Comparison of ENCODE assay signal across 1 cellular context in the genomic region with DNA sequence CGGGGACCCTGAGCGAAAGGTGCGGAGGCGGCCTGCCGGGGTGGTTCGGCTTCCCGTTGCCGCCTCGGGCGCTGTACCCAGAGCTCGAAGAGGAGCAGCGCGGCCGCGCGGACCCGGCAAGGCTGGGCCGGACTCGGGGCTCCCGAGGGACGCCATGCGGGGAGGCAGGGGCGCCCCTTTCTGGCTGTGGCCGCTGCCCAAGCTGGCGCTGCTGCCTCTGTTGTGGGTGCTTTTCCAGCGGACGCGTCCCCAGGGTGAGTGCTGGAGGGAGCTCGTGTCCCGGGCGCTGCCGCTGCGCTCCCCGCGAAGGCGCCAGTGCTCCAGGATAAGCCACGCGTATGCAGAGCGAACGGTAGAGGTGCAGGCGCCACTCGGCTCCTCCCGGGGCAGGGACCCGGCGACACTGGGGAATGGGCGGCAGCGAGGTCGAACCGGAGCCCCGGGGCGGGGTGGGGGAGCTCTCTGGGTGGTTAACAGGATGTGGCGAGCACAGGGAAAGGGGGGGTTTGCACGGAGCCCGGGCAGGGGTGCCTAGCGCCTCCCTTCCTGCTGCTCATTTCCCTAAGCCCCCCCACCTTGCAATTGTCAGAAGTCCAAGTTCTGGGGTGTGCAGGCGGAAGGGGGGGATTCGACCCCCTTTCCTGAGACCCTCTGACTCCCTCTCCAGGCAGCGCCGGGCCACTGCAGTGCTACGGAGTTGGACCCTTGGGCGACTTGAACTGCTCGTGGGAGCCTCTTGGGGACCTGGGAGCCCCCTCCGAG.
TF ChIP-seq lines count a peak whose summit lies in the region.

A gene (plus strand): TSS at position 44 of the 762 bp plus-strand sequence. CDS start 111 bp downstream, at position 155.

TF ChIP-seq in HepG2, 621 proteins besides CTCF, POLR2A, EP300 and RAD21 (continued from another document and continues in another):
- TF ChIP-seq, protein P1, sequence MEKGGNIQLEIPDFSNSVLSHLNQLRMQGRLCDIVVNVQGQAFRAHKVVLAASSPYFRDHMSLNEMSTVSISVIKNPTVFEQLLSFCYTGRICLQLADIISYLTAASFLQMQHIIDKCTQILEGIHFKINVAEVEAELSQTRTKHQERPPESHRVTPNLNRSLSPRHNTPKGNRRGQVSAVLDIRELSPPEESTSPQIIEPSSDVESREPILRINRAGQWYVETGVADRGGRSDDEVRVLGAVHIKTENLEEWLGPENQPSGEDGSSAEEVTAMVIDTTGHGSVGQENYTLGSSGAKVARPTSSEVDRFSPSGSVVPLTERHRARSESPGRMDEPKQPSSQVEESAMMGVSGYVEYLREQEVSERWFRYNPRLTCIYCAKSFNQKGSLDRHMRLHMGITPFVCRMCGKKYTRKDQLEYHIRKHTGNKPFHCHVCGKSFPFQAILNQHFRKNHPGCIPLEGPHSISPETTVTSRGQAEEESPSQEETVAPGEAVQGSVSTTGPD (CRISPR knock-in tag; IDR thresholded peaks at IDR 0.05), result 0 out of 2 replicates have a peak, but pooled peaks have one; percentile 54
- TF ChIP-seq NAIF1 (CRISPR knock-in tag; IDR thresholded peaks at IDR 0.05; ENCODE audit: borderline replicate concordance) (no peak), TRIM24 (CRISPR knock-in tag; IDR thresholded peaks at IDR 0.05) (no peak), ZNF143 (CRISPR knock-in tag; IDR thresholded peaks at IDR 0.05) (no peak), ZMYM3 (CRISPR knock-in tag; IDR thresholded peaks at IDR 0.05) (no peak; the same call in none of the 2 replicates), CEBPG (CRISPR knock-in tag; IDR thresholded peaks at IDR 0.05) (no peak), KLF13 (CRISPR knock-in tag; IDR thresholded peaks at IDR 0.05) (no peak), ZNF557 (CRISPR knock-in tag; IDR thresholded peaks at IDR 0.05) (0 out of 2 replicates have a peak, but pooled peaks have one; percentile 37), SRSF1 (optimal IDR thresholded peaks at IDR 0.05; ENCODE audit: low read depth, low read length) (peak; percentile 56), SMC3 (IDR thresholded peaks at IDR 0.05; ENCODE audit: low read length) (0 out of 2 replicates have a peak, but pooled peaks have one; percentile 9), ZNF441 (CRISPR knock-in tag; IDR thresholded peaks at IDR 0.05; ENCODE audit: borderline replicate concordance) (no peak), MIER2 (CRISPR knock-in tag; IDR thresholded peaks at IDR 0.05) (no peak), ZFP82 (CRISPR knock-in tag; IDR thresholded peaks at IDR 0.05; ENCODE audit: borderline replicate concordance) (no peak; the same call in 1 of the 2 replicates), JUNB (CRISPR knock-in tag; IDR thresholded peaks at IDR 0.05; ENCODE audit: borderline replicate concordance) (no peak), ZNF260 (CRISPR knock-in tag; IDR thresholded peaks at IDR 0.05; ENCODE audit: borderline replicate concordance, low read depth) (no peak), ZNF12 (CRISPR knock-in tag; IDR thresholded peaks at IDR 0.05) (no peak), MAFK (conservative IDR thresholded peaks at IDR 0.05 in 1 of 2, IDR thresholded peaks at IDR 0.05 in 1 of 2; ENCODE audit: low read length in 2 of 2) (no peak), MEIS1 (CRISPR knock-in tag; IDR thresholded peaks at IDR 0.05; ENCODE audit: borderline replicate concordance) (no peak), SMAD1 (CRISPR knock-in tag; IDR thresholded peaks at IDR 0.05; ENCODE audit: borderline replicate concordance, low read depth) (no peak), ADNP (CRISPR knock-in tag; IDR thresholded peaks at IDR 0.05) (no peak), ZFP36L1 (CRISPR knock-in tag; IDR thresholded peaks at IDR 0.05) (peak; percentile 92; the same call in 1 of the 2 replicates), SOX13 (IDR thresholded peaks at IDR 0.05) (no peak), SOX13 (CRISPR knock-in tag; conservative IDR thresholded peaks at IDR 0.05 in 1 of 2, IDR thresholded peaks at IDR 0.05 in 1 of 2) (no peak; a peak in 1 of 4 replicates), BRCA1 (CRISPR knock-in tag; IDR thresholded peaks at IDR 0.05) (no peak), EHMT2 (IDR thresholded peaks at IDR 0.05; ENCODE audit: borderline replicate concordance, low read depth, low read length) (no peak), NKX3-1 (CRISPR knock-in tag; IDR thresholded peaks at IDR 0.05) (no peak), CREB1 (IDR thresholded peaks at IDR 0.05) (no peak), CREB1 (CRISPR knock-in tag; IDR thresholded peaks at IDR 0.05) (no peak), RFX3 (CRISPR knock-in tag; IDR thresholded peaks at IDR 0.05) (no peak), ZBTB38 (CRISPR knock-in tag; IDR thresholded peaks at IDR 0.05) (peak; percentile 64; the same call in 1 of the 2 replicates), GATA4 (IDR thresholded peaks at IDR 0.05; ENCODE audit: borderline replicate concordance, low read depth) (no peak), HOXA5 (CRISPR knock-in tag; IDR thresholded peaks at IDR 0.05) (peak; percentile 42; the same call in 1 of the 2 replicates), KLF6 (CRISPR knock-in tag; IDR thresholded peaks at IDR 0.05) (no peak), CHD4 (IDR thresholded peaks at IDR 0.05; ENCODE audit: borderline replicate concordance, low read length) (no peak), ARNT2 (CRISPR knock-in tag; IDR thresholded peaks at IDR 0.05; ENCODE audit: low read depth) (peak; percentile 59; the same call in 1 of the 2 replicates), MTA1 (CRISPR knock-in tag; IDR thresholded peaks at IDR 0.05; ENCODE audit: borderline replicate concordance) (0 out of 2 replicates have a peak, but pooled peaks have one; percentile 78), ZNF333 (CRISPR knock-in tag; IDR thresholded peaks at IDR 0.05; ENCODE audit: borderline replicate concordance) (peak; percentile 66; the same call in 1 of the 2 replicates), CAMTA2 (CRISPR knock-in tag; IDR thresholded peaks at IDR 0.05; ENCODE audit: borderline replicate concordance) (peak; percentile 83; the same call in 1 of the 2 replicates)
- TF ChIP-seq, protein P2, sequence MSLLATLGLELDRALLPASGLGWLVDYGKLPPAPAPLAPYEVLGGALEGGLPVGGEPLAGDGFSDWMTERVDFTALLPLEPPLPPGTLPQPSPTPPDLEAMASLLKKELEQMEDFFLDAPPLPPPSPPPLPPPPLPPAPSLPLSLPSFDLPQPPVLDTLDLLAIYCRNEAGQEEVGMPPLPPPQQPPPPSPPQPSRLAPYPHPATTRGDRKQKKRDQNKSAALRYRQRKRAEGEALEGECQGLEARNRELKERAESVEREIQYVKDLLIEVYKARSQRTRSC (CRISPR knock-in tag; IDR thresholded peaks at IDR 0.05; ENCODE audit: low read depth), result no peak
- TF ChIP-seq, protein P3, sequence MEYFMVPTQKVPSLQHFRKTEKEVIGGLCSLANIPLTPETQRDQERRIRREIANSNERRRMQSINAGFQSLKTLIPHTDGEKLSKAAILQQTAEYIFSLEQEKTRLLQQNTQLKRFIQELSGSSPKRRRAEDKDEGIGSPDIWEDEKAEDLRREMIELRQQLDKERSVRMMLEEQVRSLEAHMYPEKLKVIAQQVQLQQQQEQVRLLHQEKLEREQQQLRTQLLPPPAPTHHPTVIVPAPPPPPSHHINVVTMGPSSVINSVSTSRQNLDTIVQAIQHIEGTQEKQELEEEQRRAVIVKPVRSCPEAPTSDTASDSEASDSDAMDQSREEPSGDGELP (IDR thresholded peaks at IDR 0.05; ENCODE audit: borderline replicate concordance, low read depth), result no peak
- TF ChIP-seq, protein P4, sequence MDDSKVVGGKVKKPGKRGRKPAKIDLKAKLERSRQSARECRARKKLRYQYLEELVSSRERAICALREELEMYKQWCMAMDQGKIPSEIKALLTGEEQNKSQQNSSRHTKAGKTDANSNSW (CRISPR knock-in tag; IDR thresholded peaks at IDR 0.05; ENCODE audit: borderline replicate concordance), result peak; percentile 84; the same call in 1 of the 2 replicates
- TF ChIP-seq, protein P5, sequence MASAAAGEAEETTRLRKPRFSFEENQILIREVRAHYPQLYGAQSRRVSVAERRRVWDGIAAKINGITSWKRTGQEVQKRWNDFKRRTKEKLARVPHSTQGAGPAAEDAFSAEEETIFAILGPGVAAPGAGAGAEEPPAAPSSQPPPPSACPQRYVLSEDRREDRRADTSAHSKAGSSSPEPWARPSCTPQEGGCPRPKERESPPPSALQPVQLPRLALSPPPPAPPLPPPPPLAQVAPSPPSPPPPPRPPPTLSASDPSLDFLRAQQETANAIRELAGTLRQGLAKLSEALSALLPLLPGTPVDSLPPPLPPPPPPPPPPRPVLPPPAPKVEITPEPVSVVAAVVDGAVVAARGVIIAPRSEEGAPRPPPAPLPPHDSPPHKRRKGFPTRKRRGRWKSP (CRISPR knock-in tag; IDR thresholded peaks at IDR 0.05), result peak; percentile 94
- TF ChIP-seq, protein P6, sequence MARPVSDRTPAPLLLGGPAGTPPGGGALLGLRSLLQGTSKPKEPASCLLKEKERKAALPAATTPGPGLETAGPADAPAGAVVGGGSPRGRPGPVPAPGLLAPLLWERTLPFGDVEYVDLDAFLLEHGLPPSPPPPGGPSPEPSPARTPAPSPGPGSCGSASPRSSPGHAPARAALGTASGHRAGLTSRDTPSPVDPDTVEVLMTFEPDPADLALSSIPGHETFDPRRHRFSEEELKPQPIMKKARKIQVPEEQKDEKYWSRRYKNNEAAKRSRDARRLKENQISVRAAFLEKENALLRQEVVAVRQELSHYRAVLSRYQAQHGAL (CRISPR knock-in tag; IDR thresholded peaks at IDR 0.05; ENCODE audit: not compliant biosample characterization), result peak; percentile 71
- TF ChIP-seq, protein P7, sequence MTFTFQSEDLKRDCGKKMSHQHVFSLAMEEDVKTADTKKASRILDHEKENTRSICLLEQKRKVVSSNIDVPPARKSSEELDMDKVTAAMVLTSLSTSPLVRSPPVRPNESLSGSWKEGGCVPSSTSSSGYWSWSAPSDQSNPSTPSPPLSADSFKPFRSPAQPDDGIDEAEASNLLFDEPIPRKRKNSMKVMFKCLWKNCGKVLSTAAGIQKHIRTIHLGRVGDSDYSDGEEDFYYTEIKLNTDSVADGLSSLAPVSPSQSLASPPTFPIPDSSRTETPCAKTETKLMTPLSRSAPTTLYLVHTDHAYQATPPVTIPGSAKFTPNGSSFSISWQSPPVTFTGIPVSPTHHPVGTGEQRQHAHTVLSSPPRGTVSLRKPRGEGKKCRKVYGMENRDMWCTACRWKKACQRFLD (CRISPR knock-in tag; IDR thresholded peaks at IDR 0.05; ENCODE audit: borderline replicate concordance), result peak; percentile 73; the same call in 1 of the 2 replicates
- TF ChIP-seq, protein P8, sequence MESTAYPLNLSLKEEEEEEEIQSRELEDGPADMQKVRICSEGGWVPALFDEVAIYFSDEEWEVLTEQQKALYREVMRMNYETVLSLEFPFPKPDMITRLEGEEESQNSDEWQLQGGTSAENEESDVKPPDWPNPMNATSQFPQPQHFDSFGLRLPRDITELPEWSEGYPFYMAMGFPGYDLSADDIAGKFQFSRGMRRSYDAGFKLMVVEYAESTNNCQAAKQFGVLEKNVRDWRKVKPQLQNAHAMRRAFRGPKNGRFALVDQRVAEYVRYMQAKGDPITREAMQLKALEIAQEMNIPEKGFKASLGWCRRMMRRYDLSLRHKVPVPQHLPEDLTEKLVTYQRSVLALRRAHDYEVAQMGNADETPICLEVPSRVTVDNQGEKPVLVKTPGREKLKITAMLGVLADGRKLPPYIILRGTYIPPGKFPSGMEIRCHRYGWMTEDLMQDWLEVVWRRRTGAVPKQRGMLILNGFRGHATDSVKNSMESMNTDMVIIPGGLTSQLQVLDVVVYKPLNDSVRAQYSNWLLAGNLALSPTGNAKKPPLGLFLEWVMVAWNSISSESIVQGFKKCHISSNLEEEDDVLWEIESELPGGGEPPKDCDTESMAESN (CRISPR knock-in tag; conservative IDR thresholded peaks at IDR 0.05), result peak; percentile 74
- TF ChIP-seq, protein P9, sequence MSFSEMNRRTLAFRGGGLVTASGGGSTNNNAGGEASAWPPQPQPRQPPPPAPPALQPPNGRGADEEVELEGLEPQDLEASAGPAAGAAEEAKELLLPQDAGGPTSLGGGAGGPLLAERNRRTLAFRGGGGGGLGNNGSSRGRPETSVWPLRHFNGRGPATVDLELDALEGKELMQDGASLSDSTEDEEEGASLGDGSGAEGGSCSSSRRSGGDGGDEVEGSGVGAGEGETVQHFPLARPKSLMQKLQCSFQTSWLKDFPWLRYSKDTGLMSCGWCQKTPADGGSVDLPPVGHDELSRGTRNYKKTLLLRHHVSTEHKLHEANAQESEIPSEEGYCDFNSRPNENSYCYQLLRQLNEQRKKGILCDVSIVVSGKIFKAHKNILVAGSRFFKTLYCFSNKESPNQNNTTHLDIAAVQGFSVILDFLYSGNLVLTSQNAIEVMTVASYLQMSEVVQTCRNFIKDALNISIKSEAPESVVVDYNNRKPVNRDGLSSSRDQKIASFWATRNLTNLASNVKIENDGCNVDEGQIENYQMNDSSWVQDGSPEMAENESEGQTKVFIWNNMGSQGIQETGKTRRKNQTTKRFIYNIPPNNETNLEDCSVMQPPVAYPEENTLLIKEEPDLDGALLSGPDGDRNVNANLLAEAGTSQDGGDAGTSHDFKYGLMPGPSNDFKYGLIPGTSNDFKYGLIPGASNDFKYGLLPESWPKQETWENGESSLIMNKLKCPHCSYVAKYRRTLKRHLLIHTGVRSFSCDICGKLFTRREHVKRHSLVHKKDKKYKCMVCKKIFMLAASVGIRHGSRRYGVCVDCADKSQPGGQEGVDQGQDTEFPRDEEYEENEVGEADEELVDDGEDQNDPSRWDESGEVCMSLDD (CRISPR knock-in tag; IDR thresholded peaks at IDR 0.05; ENCODE audit: borderline replicate concordance), result peak; percentile 95
- TF ChIP-seq, protein P10, sequence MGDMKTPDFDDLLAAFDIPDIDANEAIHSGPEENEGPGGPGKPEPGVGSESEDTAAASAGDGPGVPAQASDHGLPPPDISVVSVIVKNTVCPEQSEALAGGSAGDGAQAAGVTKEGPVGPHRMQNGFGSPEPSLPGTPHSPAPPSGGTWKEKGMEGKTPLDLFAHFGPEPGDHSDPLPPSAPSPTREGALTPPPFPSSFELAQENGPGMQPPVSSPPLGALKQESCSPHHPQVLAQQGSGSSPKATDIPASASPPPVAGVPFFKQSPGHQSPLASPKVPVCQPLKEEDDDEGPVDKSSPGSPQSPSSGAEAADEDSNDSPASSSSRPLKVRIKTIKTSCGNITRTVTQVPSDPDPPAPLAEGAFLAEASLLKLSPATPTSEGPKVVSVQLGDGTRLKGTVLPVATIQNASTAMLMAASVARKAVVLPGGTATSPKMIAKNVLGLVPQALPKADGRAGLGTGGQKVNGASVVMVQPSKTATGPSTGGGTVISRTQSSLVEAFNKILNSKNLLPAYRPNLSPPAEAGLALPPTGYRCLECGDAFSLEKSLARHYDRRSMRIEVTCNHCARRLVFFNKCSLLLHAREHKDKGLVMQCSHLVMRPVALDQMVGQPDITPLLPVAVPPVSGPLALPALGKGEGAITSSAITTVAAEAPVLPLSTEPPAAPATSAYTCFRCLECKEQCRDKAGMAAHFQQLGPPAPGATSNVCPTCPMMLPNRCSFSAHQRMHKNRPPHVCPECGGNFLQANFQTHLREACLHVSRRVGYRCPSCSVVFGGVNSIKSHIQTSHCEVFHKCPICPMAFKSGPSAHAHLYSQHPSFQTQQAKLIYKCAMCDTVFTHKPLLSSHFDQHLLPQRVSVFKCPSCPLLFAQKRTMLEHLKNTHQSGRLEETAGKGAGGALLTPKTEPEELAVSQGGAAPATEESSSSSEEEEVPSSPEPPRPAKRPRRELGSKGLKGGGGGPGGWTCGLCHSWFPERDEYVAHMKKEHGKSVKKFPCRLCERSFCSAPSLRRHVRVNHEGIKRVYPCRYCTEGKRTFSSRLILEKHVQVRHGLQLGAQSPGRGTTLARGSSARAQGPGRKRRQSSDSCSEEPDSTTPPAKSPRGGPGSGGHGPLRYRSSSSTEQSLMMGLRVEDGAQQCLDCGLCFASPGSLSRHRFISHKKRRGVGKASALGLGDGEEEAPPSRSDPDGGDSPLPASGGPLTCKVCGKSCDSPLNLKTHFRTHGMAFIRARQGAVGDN (CRISPR knock-in tag; IDR thresholded peaks at IDR 0.05), result peak; percentile 95
- TF ChIP-seq, protein P11, sequence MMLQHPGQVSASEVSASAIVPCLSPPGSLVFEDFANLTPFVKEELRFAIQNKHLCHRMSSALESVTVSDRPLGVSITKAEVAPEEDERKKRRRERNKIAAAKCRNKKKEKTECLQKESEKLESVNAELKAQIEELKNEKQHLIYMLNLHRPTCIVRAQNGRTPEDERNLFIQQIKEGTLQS (CRISPR knock-in tag; IDR thresholded peaks at IDR 0.05), result no peak
